ENCODE assay signal across 18 cellular contexts in genomic region chr14:71264260-71264659, GRCh38. TPM values are rescaled to one million over a fixed set of nuclear protein-coding genes. Genes with fewer than 3 reads are reported as not detected.
A peak's percentile ranks its signal among the peaks of the same experiment; 100 is the strongest.
DNase-seq lines count a peak whose midpoint lies in the region; ATAC-seq, FAIRE-seq and TF ChIP-seq lines count a peak whose summit lies in the region.
"Had no signal": no experiment of that assay in that cellular context is flagged by ENCODE, and none has a peak within 500 bp of the region (broad histone marks: within the 10 kb centered on the region; RNA-seq: fewer than 3 reads in every experiment).

No MANE protein-coding gene starts in this region.

- H3K9me3 Mint-ChIP-seq in GM23338, result peaks cover 19% of the 10 kb centered on the region

- no peaks in the 10 kb centered on the region for H3K4me1 Mint-ChIP-seq in GM23338

- FAIRE-seq in urothelium cell line (lab: Jason Lieb, UNC), result peak; percentile 42
- FAIRE-seq: GM12892 had no signal

- no peaks in the 10 kb centered on the region for H3K36me3 ChIP-seq in GM23338 (ENCODE audit: insufficient read depth)

- ATAC-seq in GM23338 (peak; percentile 53; the same call in 2 of the 3 replicates), HG03439 (IDR thresholded peaks at IDR 0.05; ENCODE audit: unreplicated experiment) (no peak)
- ATAC-seq: HCT116 had no signal

- H3K27ac ChIP-seq in GM23338 (ENCODE audit: low read depth) (no peak overlapping the region), VCaP (peak overlapping the region; percentile 48)
- H3K27ac ChIP-seq: GM23248 had no signal

- no peaks in the 10 kb centered on the region for H4K20me1 ChIP-seq in GM23338 (replicated peaks; ENCODE audit: insufficient read depth)

- H3F3A ChIP-seq in GM23338 (replicated peaks; ENCODE audit: low read depth), result no peaks in the 10 kb centered on the region

- H3K27me3 ChIP-seq in GM23338 (ENCODE audit: insufficient read depth), result no peaks in the 10 kb centered on the region

- no peaks in the 10 kb centered on the region for H3K79me2 ChIP-seq in GM23338 (replicated peaks; ENCODE audit: insufficient read depth)

- H3K27me3 Mint-ChIP-seq in GM23338 (ENCODE audit: insufficient read depth, low read depth, poor library complexity), result no peaks in the 10 kb centered on the region
- H3K27me3 Mint-ChIP-seq: CD4-positive, alpha-beta memory T cell had no signal

- no peaks in the 10 kb centered on the region for H3K4me1 ChIP-seq in GM23338 (ENCODE audit: insufficient read depth)
- H3K4me1 ChIP-seq: Caco-2 had no signal

- H3K9me2 ChIP-seq in GM23338 (ENCODE audit: insufficient read depth), result peaks cover 4% of the 10 kb centered on the region; the same call in 1 of the 2 replicates

- DNase-seq in GM23338 (ENCODE audit: low spot score) (peak; percentile 13), iPS-NIHi11 (ENCODE audit: low spot score) (peak; percentile 38), urothelium cell line (ENCODE audit: low spot score) (no peak), NCI-H2227 (lab: John Stamatoyannopoulos, UW; ENCODE audit: unreplicated experiment) (no peak)
- DNase-seq in activated CD4-positive, CD25-positive, alpha-beta regulatory T cell (lab: John Stamatoyannopoulos, UW), result no peak
- DNase-seq: C1 segment of cervical spinal cord; Caco-2; CD4-positive, alpha-beta memory T cell; DMS153; DMS79; EL; GF-D8; GM23248; H9 had no signal

- no peak overlapping the region for H3K4me3 ChIP-seq in GM23338
- H3K4me3 ChIP-seq: GM23248 had no signal

- no peak overlapping the region for H3K4me2 ChIP-seq in GM23338

- no peak overlapping the region for H3K27ac Mint-ChIP-seq in GM23338
- H3K27ac Mint-ChIP-seq: CD4-positive, alpha-beta memory T cell had no signal

- no peak overlapping the region for H2AFZ ChIP-seq in GM23338
- H2AFZ ChIP-seq: GM23248 had no signal

- TF ChIP-seq CTCF in GM23338 (conservative IDR thresholded peaks at IDR 0.05; ENCODE audit: low read depth in 2 of 2) (no peak), VCaP (conservative IDR thresholded peaks at IDR 0.05) (no peak)

- H3K4me3 Mint-ChIP-seq in GM23338, result no peak overlapping the region
- H3K4me3 Mint-ChIP-seq: CD4-positive, alpha-beta memory T cell; H9 had no signal

- H3K36me3 Mint-ChIP-seq in GM23338 (ENCODE audit: low read depth), result peaks cover 10% of the 10 kb centered on the region; the same call in 2 of the 3 replicates

TF ChIP-seq in GM23338, 12 proteins besides CTCF, POLR2A, EP300 and RAD21 (continues in another document):
- TF ChIP-seq ZNF462 (CRISPR knock-in tag; IDR thresholded peaks at IDR 0.05) (no peak), STAT1 (IDR thresholded peaks at IDR 0.05; ENCODE audit: unreplicated experiment) (no peak), ZNF114 (CRISPR knock-in tag; IDR thresholded peaks at IDR 0.05) (no peak), POLR2AphosphoS5 (IDR thresholded peaks at IDR 0.05; ENCODE audit: low read depth) (no peak), NANOG (IDR thresholded peaks at IDR 0.05; ENCODE audit: borderline replicate concordance) (no peak), ZNF331 (CRISPR knock-in tag; IDR thresholded peaks at IDR 0.05; ENCODE audit: low read depth) (no peak), CREB1 (CRISPR knock-in tag; IDR thresholded peaks at IDR 0.05; ENCODE audit: low read depth) (no peak), EZH2 (IDR thresholded peaks at IDR 0.05; ENCODE audit: low read depth, unreplicated experiment) (no peak), JUNB (IDR thresholded peaks at IDR 0.05; ENCODE audit: unreplicated experiment) (no peak)
- TF ChIP-seq, protein P1, sequence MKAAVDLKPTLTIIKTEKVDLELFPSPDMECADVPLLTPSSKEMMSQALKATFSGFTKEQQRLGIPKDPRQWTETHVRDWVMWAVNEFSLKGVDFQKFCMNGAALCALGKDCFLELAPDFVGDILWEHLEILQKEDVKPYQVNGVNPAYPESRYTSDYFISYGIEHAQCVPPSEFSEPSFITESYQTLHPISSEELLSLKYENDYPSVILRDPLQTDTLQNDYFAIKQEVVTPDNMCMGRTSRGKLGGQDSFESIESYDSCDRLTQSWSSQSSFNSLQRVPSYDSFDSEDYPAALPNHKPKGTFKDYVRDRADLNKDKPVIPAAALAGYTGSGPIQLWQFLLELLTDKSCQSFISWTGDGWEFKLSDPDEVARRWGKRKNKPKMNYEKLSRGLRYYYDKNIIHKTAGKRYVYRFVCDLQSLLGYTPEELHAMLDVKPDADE (IDR thresholded peaks at IDR 0.05), result no peak
- TF ChIP-seq, protein P2, sequence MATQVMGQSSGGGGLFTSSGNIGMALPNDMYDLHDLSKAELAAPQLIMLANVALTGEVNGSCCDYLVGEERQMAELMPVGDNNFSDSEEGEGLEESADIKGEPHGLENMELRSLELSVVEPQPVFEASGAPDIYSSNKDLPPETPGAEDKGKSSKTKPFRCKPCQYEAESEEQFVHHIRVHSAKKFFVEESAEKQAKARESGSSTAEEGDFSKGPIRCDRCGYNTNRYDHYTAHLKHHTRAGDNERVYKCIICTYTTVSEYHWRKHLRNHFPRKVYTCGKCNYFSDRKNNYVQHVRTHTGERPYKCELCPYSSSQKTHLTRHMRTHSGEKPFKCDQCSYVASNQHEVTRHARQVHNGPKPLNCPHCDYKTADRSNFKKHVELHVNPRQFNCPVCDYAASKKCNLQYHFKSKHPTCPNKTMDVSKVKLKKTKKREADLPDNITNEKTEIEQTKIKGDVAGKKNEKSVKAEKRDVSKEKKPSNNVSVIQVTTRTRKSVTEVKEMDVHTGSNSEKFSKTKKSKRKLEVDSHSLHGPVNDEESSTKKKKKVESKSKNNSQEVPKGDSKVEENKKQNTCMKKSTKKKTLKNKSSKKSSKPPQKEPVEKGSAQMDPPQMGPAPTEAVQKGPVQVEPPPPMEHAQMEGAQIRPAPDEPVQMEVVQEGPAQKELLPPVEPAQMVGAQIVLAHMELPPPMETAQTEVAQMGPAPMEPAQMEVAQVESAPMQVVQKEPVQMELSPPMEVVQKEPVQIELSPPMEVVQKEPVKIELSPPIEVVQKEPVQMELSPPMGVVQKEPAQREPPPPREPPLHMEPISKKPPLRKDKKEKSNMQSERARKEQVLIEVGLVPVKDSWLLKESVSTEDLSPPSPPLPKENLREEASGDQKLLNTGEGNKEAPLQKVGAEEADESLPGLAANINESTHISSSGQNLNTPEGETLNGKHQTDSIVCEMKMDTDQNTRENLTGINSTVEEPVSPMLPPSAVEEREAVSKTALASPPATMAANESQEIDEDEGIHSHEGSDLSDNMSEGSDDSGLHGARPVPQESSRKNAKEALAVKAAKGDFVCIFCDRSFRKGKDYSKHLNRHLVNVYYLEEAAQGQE (IDR thresholded peaks at IDR 0.05; ENCODE audit: unreplicated experiment), result no peak

RNA-seq across cellular contexts. Expression of gene SIPA1L1, which starts 56.0 kb away (rescaled TPM):
- 46.6 and 61.0 TPM in 2 replicates for total RNA-seq in GM23338 (2014; rRNA removed; shearing (Covaris generic))
- 31.7 and 33.3 TPM in 2 replicates for polyA plus RNA-seq in GM23338 (2016; fragmentation: Nextera tagmentation; extraction: Ambion mirVana)

Comparison
In these comparisons a context has a peak if more than half of its experiments do, and no peak if none do; other contexts are left out.
1. DNase-seq: peak in GM23338 (single experiment) and iPS-NIHi11 (single experiment); none in urothelium cell line (single experiment), activated CD4-positive, CD25-positive, alpha-beta regulatory T cell (0 of 4) and NCI-H2227 (single experiment).